In genomic region chr5:163309850-163310365, GRCh38 we compare ENCODE assay signal across 16 cellular contexts.
"Had no signal": no experiment of that assay in that cellular context is flagged by ENCODE, and none has a peak within 500 bp of the region (broad histone marks: within the 10 kb centered on the region; RNA-seq: fewer than 3 reads in every experiment).

No MANE protein-coding gene starts in this region.

- H3K4me1 Mint-ChIP-seq: activated naive CD8-positive, alpha-beta T cell treated with anti-CD3 and anti-CD28 coated beads, Interleukin-2, amount 10 ng/mL, durations not matched to agents 7 days and 5 days; brain; memory B cell; natural killer cell; stimulated activated effector memory CD8-positive, alpha-beta T cell treated with anti-CD3 and anti-CD28 coated beads, Interleukin-12 subunit alpha, Interleukin-12 subunit beta, amount 100 ng/mL, for 72 hours had no signal

- H3K36me3 ChIP-seq: colonic mucosa, left ventricle myocardium inferior, thyroid gland, uterus had no signal

- H3K36me3 Mint-ChIP-seq: activated naive CD8-positive, alpha-beta T cell treated with anti-CD3 and anti-CD28 coated beads, Interleukin-2, amount 10 ng/mL, durations not matched to agents 7 days and 5 days; brain; memory B cell; stimulated activated effector memory CD8-positive, alpha-beta T cell treated with anti-CD3 and anti-CD28 coated beads, Interleukin-12 subunit alpha, Interleukin-12 subunit beta, amount 100 ng/mL, for 72 hours had no signal

- H3K4me1 ChIP-seq: colonic mucosa, left ventricle myocardium inferior, thyroid gland, uterus had no signal

- DNase-seq: activated CD4-positive, alpha-beta T cell treated with anti-CD3 and anti-CD28 coated beads for 1 hour; activated CD4-positive, alpha-beta T cell treated with anti-CD3 and anti-CD28 coated beads, Interleukin-2, amount 50 U/mL, for 4 hours; activated naive CD4-positive, alpha-beta T cell; activated naive CD8-positive, alpha-beta T cell treated with anti-CD3 and anti-CD28 coated beads, Interleukin-2, amount 10 ng/mL, durations not matched to agents 7 days and 5 days; activated T-cell treated with anti-CD3 and anti-CD28 coated beads for 4 hours; central memory CD4-positive, alpha-beta T cell; colonic mucosa; islet precursor cell; left ventricle myocardium inferior; natural killer cell; retina; thyroid gland; uterus had no signal

- H3K27me3 ChIP-seq: colonic mucosa, thyroid gland, uterus had no signal

- H3K27ac ChIP-seq: colonic mucosa, left ventricle myocardium inferior, thyroid gland, uterus had no signal

- H3K4me3 ChIP-seq: colonic mucosa, left ventricle myocardium inferior, thyroid gland, uterus had no signal

- H3K27ac Mint-ChIP-seq: activated naive CD8-positive, alpha-beta T cell treated with anti-CD3 and anti-CD28 coated beads, Interleukin-2, amount 10 ng/mL, durations not matched to agents 7 days and 5 days; brain; memory B cell; natural killer cell; stimulated activated effector memory CD8-positive, alpha-beta T cell treated with anti-CD3 and anti-CD28 coated beads, Interleukin-12 subunit alpha, Interleukin-12 subunit beta, amount 100 ng/mL, for 72 hours had no signal

- H3K9me3 ChIP-seq: colonic mucosa, thyroid gland, uterus had no signal

- H3K4me3 Mint-ChIP-seq: activated naive CD8-positive, alpha-beta T cell treated with anti-CD3 and anti-CD28 coated beads, Interleukin-2, amount 10 ng/mL, durations not matched to agents 7 days and 5 days; brain; memory B cell; natural killer cell; stimulated activated effector memory CD8-positive, alpha-beta T cell treated with anti-CD3 and anti-CD28 coated beads, Interleukin-12 subunit alpha, Interleukin-12 subunit beta, amount 100 ng/mL, for 72 hours had no signal

- ATAC-seq: natural killer cell; stimulated activated effector memory CD8-positive, alpha-beta T cell treated with anti-CD3 and anti-CD28 coated beads, Interleukin-12 subunit alpha, Interleukin-12 subunit beta, amount 100 ng/mL, for 72 hours had no signal

- H3K27me3 Mint-ChIP-seq: brain, memory B cell had no signal
